Comparison of ENCODE assay signal across 29 cellular contexts in the genomic region with DNA sequence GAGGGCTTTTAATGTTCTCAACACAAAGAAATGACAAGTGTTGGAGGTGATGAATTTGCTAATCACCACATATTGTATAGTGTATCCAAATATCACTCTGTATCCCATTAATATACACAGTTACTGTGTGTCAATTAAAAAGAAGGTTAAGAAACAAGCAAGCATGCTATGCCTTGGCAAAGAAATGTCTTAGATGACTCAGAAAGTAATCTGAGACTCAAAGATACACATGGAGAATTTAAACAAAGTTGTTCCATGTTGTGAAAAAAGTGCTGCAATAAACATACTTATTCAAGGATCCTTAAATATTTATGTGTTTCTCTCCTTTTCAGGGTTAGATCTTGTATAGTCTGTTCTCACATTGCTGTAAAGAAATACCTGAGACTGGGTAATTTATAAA.
"Had no signal": no experiment of that assay in that cellular context is flagged by ENCODE, and none has a peak within 500 bp of the region (broad histone marks: within the 10 kb centered on the region; RNA-seq: fewer than 3 reads in every experiment).

No MANE protein-coding gene starts in this region.

- DNase-seq: activated CD4-positive, alpha-beta T cell treated with anti-CD3 and anti-CD28 coated beads for 48 hours; activated CD4-positive, alpha-beta T cell treated with anti-CD3 and anti-CD28 coated beads, Interleukin-2, amount 50 U/mL, for 48 hours; activated effector memory CD4-positive, alpha-beta T cell treated with anti-CD3 and anti-CD28 coated beads, Interleukin-2, amount 50 U/mL, for 16 hours; activated naive CD4-positive, alpha-beta T cell treated with anti-CD3 and anti-CD28 coated beads, Interleukin-2, amount 10 ng/mL, durations not matched to agents 7 days and 5 days; activated naive CD8-positive, alpha-beta T cell treated with anti-CD3 and anti-CD28 coated beads, Interleukin-2, amount 10 ng/mL, durations not matched to agents 7 days and 5 days; amniotic stem cell; cerebellar nuclear complex; dorsolateral prefrontal cortex; effector memory CD4-positive, alpha-beta T cell; erythroblast; hypothalamus; immature natural killer cell; naive B cell; nephron progenitor cell; small intestine; stimulated activated CD4-positive, alpha-beta T cell treated with anti-CD3 and anti-CD28 coated beads, Interleukin-4, amount 100 ng/mL, for 24 hours; T1000; trophoblast cell; WERI-Rb-1 had no signal

- H3K9me3 ChIP-seq: gastroesophageal sphincter, neutrophil, sigmoid colon, thoracic aorta had no signal

- H3K36me3 ChIP-seq: cardiac muscle cell, gastroesophageal sphincter, neutrophil, sigmoid colon, thoracic aorta, WERI-Rb-1 had no signal

- H3K4me1 ChIP-seq: gastroesophageal sphincter, sigmoid colon had no signal

- H3K27me3 ChIP-seq: cardiac muscle cell, gastroesophageal sphincter, neutrophil, sigmoid colon had no signal

- ATAC-seq: activated CD4-positive, CD25-positive, alpha-beta regulatory T cell treated with anti-CD3 and anti-CD28 coated beads, Interleukin-2, amount 50 U/mL, for 24 hours; gastroesophageal sphincter; stimulated activated effector memory CD8-positive, alpha-beta T cell treated with anti-CD3 and anti-CD28 coated beads, Interleukin-12 subunit alpha, Interleukin-12 subunit beta, amount 100 ng/mL, for 72 hours had no signal

- H3K27ac ChIP-seq: cardiac muscle cell, coronary artery, dorsolateral prefrontal cortex, gastroesophageal sphincter, neutrophil, sigmoid colon, thoracic aorta, WERI-Rb-1 had no signal

- H3K4me3 ChIP-seq: cardiac muscle cell, coronary artery, dorsolateral prefrontal cortex, gastroesophageal sphincter, sigmoid colon, thoracic aorta had no signal

- FAIRE-seq: astrocyte, small intestine, urothelium cell line had no signal
